ENCODE assay signal across 9 cellular contexts in the genomic region with DNA sequence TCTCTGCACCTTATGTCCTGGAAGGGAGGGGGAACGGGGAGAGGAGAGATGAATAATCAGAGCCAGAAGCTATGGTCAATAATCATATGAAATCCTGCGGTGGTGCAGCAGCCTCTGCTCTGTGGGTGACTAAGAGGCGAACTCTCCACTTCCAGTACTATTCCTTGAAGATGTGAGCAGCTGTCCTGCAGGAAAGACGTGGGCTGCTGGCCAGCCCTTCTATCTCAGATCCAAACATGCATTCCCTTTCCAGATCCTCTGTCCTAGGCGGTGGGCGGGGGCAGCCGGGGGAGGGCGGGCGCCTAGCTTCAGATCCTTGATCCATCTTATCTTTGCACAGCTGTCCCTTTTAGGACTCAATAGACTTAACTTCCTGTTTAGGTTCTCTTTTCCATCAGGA. TPM values are rescaled to one million over a fixed set of nuclear protein-coding genes. Genes with fewer than 3 reads are reported as not detected.
A peak's percentile ranks its signal among the peaks of the same experiment; 100 is the strongest.
DNase-seq lines count a peak whose midpoint lies in the region; ATAC-seq and TF ChIP-seq lines count a peak whose summit lies in the region.
"Had no signal": no experiment of that assay in that cellular context is flagged by ENCODE, and none has a peak within 500 bp of the region (broad histone marks: within the 10 kb centered on the region; RNA-seq: fewer than 3 reads in every experiment).

No MANE protein-coding gene starts in this region.

- H3K27ac ChIP-seq in body of pancreas (no peak overlapping the region), urinary bladder (ENCODE audit: low read depth) (peak overlapping the region; percentile 60)
- H3K27ac ChIP-seq: PC-9 had no signal

- no peaks in the 10 kb centered on the region for H3K4me1 ChIP-seq in body of pancreas
- H3K4me1 ChIP-seq in urinary bladder (ENCODE audit: insufficient read depth), result no peaks in the 10 kb centered on the region

- H3K4me3 Mint-ChIP-seq in activated T-cell treated with anti-CD3 and anti-CD28 coated beads, Interleukin-2, amount 50 U/mL, for 24 hours, result no peak overlapping the region

- no peak for TF ChIP-seq POLR2A in body of pancreas (IDR thresholded peaks at IDR 0.05)

- peak; percentile 62 for ATAC-seq in body of pancreas
- ATAC-seq in left colon, result peak; percentile 69
- no peak for ATAC-seq in GM19351 (IDR thresholded peaks at IDR 0.05; ENCODE audit: unreplicated experiment)

- H3K36me3 Mint-ChIP-seq in activated T-cell treated with anti-CD3 and anti-CD28 coated beads, Interleukin-2, amount 50 U/mL, for 24 hours (ENCODE audit: low read depth), result no peaks in the 10 kb centered on the region

- intact Hi-C loops in body of pancreas (cut with DNase I) (no loop called here), left colon (cut with DNase I, micrococcal nuclease) (no loop called here)

- TF ChIP-seq CTCF in body of pancreas (IDR thresholded peaks at IDR 0.05), result no peak

- no peaks in the 10 kb centered on the region for H3K9me3 ChIP-seq in body of pancreas

- WGBS in body of pancreas, 2 donors, result 20 to 39% methylated on average over 9 of the region's 9 CpGs
- 17% methylated on average over 9 of the region's 9 CpGs for WGBS in urinary bladder

- H3K36me3 ChIP-seq in body of pancreas (replicated peaks in 1 of 2; ENCODE audit: insufficient read depth in 1 of 2, low read depth in 2 of 2) (no peaks in the 10 kb centered on the region), urinary bladder (ENCODE audit: insufficient read depth) (no peaks in the 10 kb centered on the region)

- H3K4me3 ChIP-seq in body of pancreas (no peak overlapping the region), urinary bladder (ENCODE audit: low read depth, low read length) (no peak overlapping the region)
- H3K4me3 ChIP-seq: PC-9 had no signal

- no peaks in the 10 kb centered on the region for H3K27me3 ChIP-seq in body of pancreas

- H3K9me3 Mint-ChIP-seq in activated T-cell treated with anti-CD3 and anti-CD28 coated beads, Interleukin-2, amount 50 U/mL, for 24 hours, result no peaks in the 10 kb centered on the region

- peak; percentile 9 for DNase-seq in NCI-H2081 treated with DMSO at 0.1 percent for 48 hours (lab: John Stamatoyannopoulos, UW)
- no peak for DNase-seq in NCI-H2081 (lab: John Stamatoyannopoulos, UW)
- peak; percentile 16 to 47 (median 32) for DNase-seq in body of pancreas
- DNase-seq in left colon, result peak; percentile 44 to 62
- DNase-seq in activated T-cell treated with anti-CD3 and anti-CD28 coated beads, Interleukin-2, amount 50 U/mL, for 24 hours, result no peak
- no peak for DNase-seq in activated CD8-positive, alpha-beta memory T cell treated with anti-CD3 and anti-CD28 coated beads, Interleukin-2, amount 50 U/mL, for 48 hours
- DNase-seq: PC-9 had no signal

- H3K4me1 Mint-ChIP-seq in activated T-cell treated with anti-CD3 and anti-CD28 coated beads, Interleukin-2, amount 50 U/mL, for 24 hours (ENCODE audit: low read depth), result no peaks in the 10 kb centered on the region

- H3K27ac Mint-ChIP-seq in activated T-cell treated with anti-CD3 and anti-CD28 coated beads, Interleukin-2, amount 50 U/mL, for 24 hours, result no peak overlapping the region

- no peaks in the 10 kb centered on the region for H3K27me3 Mint-ChIP-seq in activated T-cell treated with anti-CD3 and anti-CD28 coated beads, Interleukin-2, amount 50 U/mL, for 24 hours

RNA-seq across cellular contexts. Expression of gene SPINK2, which starts 34.5 kb away (rescaled TPM):
- total RNA-seq in body of pancreas (not detected), left colon (1 to 10 TPM in 1 of 2 donors, not detected in 1; 3.3 TPM), urinary bladder (not detected)
- polyA plus RNA-seq in urinary bladder, result 0.24 TPM
- total RNA-seq: PC-9 had no signal

Comparison
In these comparisons a context has a peak if more than half of its experiments do, and no peak if none do; other contexts are left out.
1. DNase-seq: peak in NCI-H2081 treated with DMSO at 0.1 percent for 48 hours (single experiment), body of pancreas (4 of 4) and left colon (2 of 2); none in NCI-H2081 (0 of 2), activated T-cell treated with anti-CD3 and anti-CD28 coated beads, Interleukin-2, amount 50 U/mL, for 24 hours (single experiment) and activated CD8-positive, alpha-beta memory T cell treated with anti-CD3 and anti-CD28 coated beads, Interleukin-2, amount 50 U/mL, for 48 hours (single experiment).